In genomic region chr4:140153419-140153743, GRCh38 we compare ENCODE assay signal across 8 cellular contexts. TPM values are rescaled to one million over a fixed set of nuclear protein-coding genes. Genes with fewer than 3 reads are reported as not detected.
DNase-seq lines count a peak whose midpoint lies in the region; ATAC-seq, FAIRE-seq and TF ChIP-seq lines count a peak whose summit lies in the region.

No MANE protein-coding gene starts in this region.

- no peaks in the 10 kb centered on the region for H3K9me3 Mint-ChIP-seq in CD8-positive, alpha-beta T cell
- no peaks in the 10 kb centered on the region for H3K9me3 Mint-ChIP-seq in endodermal cell

- no peak for FAIRE-seq in GM19239 (lab: Jason Lieb, UNC)

- H2BK120ac ChIP-seq in neuronal stem cell (ENCODE audit: low read depth, low read length), result peak overlapping the region; percentile 93

- POLR2A ChIA-PET in CD8-positive, alpha-beta T cell (lab: Charles Lee), result interaction anchor here (0.6 to 2.8 kb wide), 11 partner anchors 11 to 220 kb away, joined by 3 to 9 read pairs (median 3); partner anchors contain the start of gene SCOC

- H2AFZ ChIP-seq in OCI-LY1 (ENCODE audit: low read length) (peak overlapping the region; percentile 80; the same call in 1 of the 2 replicates), neuronal stem cell (ENCODE audit: low read length) (peak overlapping the region; percentile 85)

- peak overlapping the region; percentile 92 for H2AK5ac ChIP-seq in neuronal stem cell (ENCODE audit: low read depth, low read length)

- no peaks in the 10 kb centered on the region for H3K36me3 ChIP-seq in CD8-positive, alpha-beta T cell (ENCODE audit: insufficient read depth, low read length)
- H3K36me3 ChIP-seq in OCI-LY1 (ENCODE audit: insufficient read depth, low read length), result no peaks in the 10 kb centered on the region
- H3K36me3 ChIP-seq in endodermal cell (ENCODE audit: control insufficient read depth, insufficient read depth, low read length), result no peaks in the 10 kb centered on the region
- no peaks in the 10 kb centered on the region for H3K36me3 ChIP-seq in neuronal stem cell (replicated peaks in 1 of 2; ENCODE audit: control insufficient read depth in 2 of 2, insufficient read depth in 2 of 2, low read length in 2 of 2)

- ATAC-seq in CD8-positive, alpha-beta T cell, result no peak
- ATAC-seq in GM21737 (IDR thresholded peaks at IDR 0.05; ENCODE audit: unreplicated experiment) (no peak), HG03108 (IDR thresholded peaks at IDR 0.05; ENCODE audit: unreplicated experiment) (no peak)

- peaks cover 28% of the 10 kb centered on the region for H3K4me1 ChIP-seq in CD8-positive, alpha-beta T cell (ENCODE audit: insufficient read depth, low read length)
- H3K4me1 ChIP-seq in OCI-LY1 (ENCODE audit: insufficient read depth, low read length, severe bottlenecking) (peaks cover 60% of the 10 kb centered on the region), endodermal cell (ENCODE audit: control insufficient read depth, insufficient read depth, low read length) (peaks cover 12% of the 10 kb centered on the region), neuronal stem cell (ENCODE audit: control insufficient read depth in 2 of 2, insufficient read depth in 1 of 2, low read depth in 1 of 2, low read length in 2 of 2) (peaks cover 3 to 9% of the 10 kb centered on the region in 2 donors)

- peaks cover 41% of the 10 kb centered on the region for H3K4me1 Mint-ChIP-seq in CD8-positive, alpha-beta T cell (ENCODE audit: low read depth)
- peaks cover 26% of the 10 kb centered on the region for H3K4me1 Mint-ChIP-seq in endodermal cell

- peak overlapping the region; percentile 75 for H3K4me3 ChIP-seq in CD8-positive, alpha-beta T cell (ENCODE audit: low read depth, low read length)
- H3K4me3 ChIP-seq in OCI-LY1 (ENCODE audit: low read depth, low read length, poor library complexity, severe bottlenecking) (peak overlapping the region; percentile 75), endodermal cell (ENCODE audit: low read length) (peak overlapping the region; percentile 97), neuronal stem cell (ENCODE audit: low read length in 2 of 2) (peak overlapping the region; percentile 97 to 98)

- no peak overlapping the region for H2BK5ac ChIP-seq in neuronal stem cell (ENCODE audit: low read length)

- H3K9me2 ChIP-seq in OCI-LY1 (ENCODE audit: low read depth, low read length), result no peaks in the 10 kb centered on the region

- no peak overlapping the region for H4K91ac ChIP-seq in neuronal stem cell (ENCODE audit: low read depth, low read length, poor library complexity)

- H3K9ac ChIP-seq in OCI-LY1 (ENCODE audit: low read length) (peak overlapping the region; percentile 71), endodermal cell (ENCODE audit: extremely low read depth, low read length, poor library complexity, severe bottlenecking) (peak overlapping the region; percentile 95), neuronal stem cell (ENCODE audit: low read depth, low read length, poor library complexity) (peak overlapping the region; percentile 92)

- H3K23ac ChIP-seq in neuronal stem cell (ENCODE audit: low read depth, low read length, poor library complexity), result peak overlapping the region; percentile 97

- CTCF ChIA-PET in CD8-positive, alpha-beta T cell (lab: Charles Lee), result interaction anchor here (1.0 to 2.1 kb wide), 6 partner anchors 60 to 104 kb away, joined by 3 to 9 read pairs (median 4); no protein-coding TSS in a partner anchor

- H3K27me3 Mint-ChIP-seq in CD8-positive, alpha-beta T cell (ENCODE audit: low read depth), result no peaks in the 10 kb centered on the region
- H3K27me3 Mint-ChIP-seq in endodermal cell (ENCODE audit: insufficient read depth), result no peaks in the 10 kb centered on the region

- no peak overlapping the region for H2BK12ac ChIP-seq in neuronal stem cell (ENCODE audit: low read length)

- peak overlapping the region; percentile 78 for H3K27ac ChIP-seq in CD8-positive, alpha-beta T cell (ENCODE audit: low read depth, low read length)
- peak overlapping the region; percentile 75 for H3K27ac ChIP-seq in OCI-LY1 (ENCODE audit: low read depth, low read length, poor library complexity, severe bottlenecking)
- H3K27ac ChIP-seq in endodermal cell (ENCODE audit: low read depth, low read length), result peak overlapping the region; percentile 71
- peak overlapping the region; percentile 77 for H3K27ac ChIP-seq in neuronal stem cell (replicated peaks; ENCODE audit: low read length)

- no peak overlapping the region for H4K8ac ChIP-seq in neuronal stem cell (ENCODE audit: low read depth, low read length)

- TF ChIP-seq CTCF in CD8-positive, alpha-beta T cell (IDR thresholded peaks at IDR 0.05), result no peak
- no peak for TF ChIP-seq CTCF in OCI-LY1 (IDR thresholded peaks at IDR 0.05; ENCODE audit: low read length)
- no peak for TF ChIP-seq CTCF in endodermal cell (conservative IDR thresholded peaks at IDR 0.05)

- no peaks in the 10 kb centered on the region for H3F3A ChIP-seq in OCI-LY1 (ENCODE audit: insufficient read depth, low read length)

- intact Hi-C loops in CD8-positive, alpha-beta T cell (cut with DNase I, micrococcal nuclease), result loop anchor here (2.0 to 10.0 kb wide), 13 partner anchors 36 to 1139 kb away; partner anchors contain the start of genes SCOC (in 2 of the 2), ELF2 (in 1 of the 2), NAA15 (in 1 of the 2) and NDUFC1 (in 1 of the 2)

- H4K20me1 ChIP-seq in OCI-LY1 (ENCODE audit: insufficient read depth, low read length), result no peaks in the 10 kb centered on the region

- H3K4me2 ChIP-seq in OCI-LY1 (ENCODE audit: low read length) (peak overlapping the region; percentile 96), neuronal stem cell (ENCODE audit: insufficient read depth, low read length, poor library complexity, severe bottlenecking) (peak overlapping the region; percentile 87)

- H3K27me3 ChIP-seq in CD8-positive, alpha-beta T cell (ENCODE audit: insufficient read depth, low read length), result no peaks in the 10 kb centered on the region
- H3K27me3 ChIP-seq in OCI-LY1 (ENCODE audit: insufficient read depth, low read length), result no peaks in the 10 kb centered on the region
- no peaks in the 10 kb centered on the region for H3K27me3 ChIP-seq in endodermal cell (ENCODE audit: control insufficient read depth, insufficient read depth, low read length, poor library complexity, severe bottlenecking)
- H3K27me3 ChIP-seq in neuronal stem cell (ENCODE audit: control insufficient read depth in 3 of 3, insufficient read depth in 3 of 3, low read depth in 1 of 3, low read length in 3 of 3), result no peaks in the 10 kb centered on the region

- H3K4me3 Mint-ChIP-seq in CD8-positive, alpha-beta T cell, result peak overlapping the region; percentile 97
- H3K4me3 Mint-ChIP-seq in endodermal cell, result peak overlapping the region; percentile 98

- H3K9me3 ChIP-seq in CD8-positive, alpha-beta T cell (ENCODE audit: low read length), result no peaks in the 10 kb centered on the region
- H3K9me3 ChIP-seq in OCI-LY1 (ENCODE audit: low read length) (no peaks in the 10 kb centered on the region), endodermal cell (ENCODE audit: control insufficient read depth, low read length) (no peaks in the 10 kb centered on the region), neuronal stem cell (replicated peaks in 1 of 2; ENCODE audit: control insufficient read depth in 2 of 2, insufficient read depth in 1 of 2, low read depth in 1 of 2, low read length in 2 of 2) (no peaks in the 10 kb centered on the region)

- 0% methylated on average over 4 to 14 of the region's 15 CpGs for WGBS in endodermal cell (ENCODE audit: insufficient coverage in 1 of 2, insufficient read length in 1 of 2), 2 experiments
- WGBS in neuronal stem cell (ENCODE audit: extremely low coverage in 2 of 2, insufficient read length in 2 of 2, insufficient replicate concordance in 1 of 2), 2 donors, result no CpG with 5 or more reads among the region's 15 CpGs

- H3K27ac Mint-ChIP-seq in CD8-positive, alpha-beta T cell, result peak overlapping the region; percentile 92
- peak overlapping the region; percentile 98 for H3K27ac Mint-ChIP-seq in endodermal cell

- H3K18ac ChIP-seq in neuronal stem cell (ENCODE audit: low read length), result peak overlapping the region; percentile 94

- H2BK15ac ChIP-seq in neuronal stem cell (ENCODE audit: low read length), result peak overlapping the region; percentile 87

- DNase-seq in CD8-positive, alpha-beta T cell, result no peak
- DNase-seq in endodermal cell, result no peak
- DNase-seq in neuronal stem cell (ENCODE audit: low spot score), result no peak
- no peak for DNase-seq in GM19239 (ENCODE audit: insufficient read length, low spot score)
- no peak for DNase-seq in NCI-H1436 treated with DMSO at 0.1 percent for 48 hours (lab: John Stamatoyannopoulos, UW)

- peaks cover 12% of the 10 kb centered on the region for H3K36me3 Mint-ChIP-seq in CD8-positive, alpha-beta T cell
- no peaks in the 10 kb centered on the region for H3K36me3 Mint-ChIP-seq in endodermal cell (ENCODE audit: low read depth)

- no peak overlapping the region for H3K4ac ChIP-seq in neuronal stem cell (ENCODE audit: low read length)

- H3K79me2 ChIP-seq in OCI-LY1 (ENCODE audit: insufficient read depth, low read length), result no peaks in the 10 kb centered on the region

- H3K79me1 ChIP-seq in neuronal stem cell (ENCODE audit: low read depth, low read length), result peaks cover 4% of the 10 kb centered on the region

- peak overlapping the region; percentile 75 for H3K14ac ChIP-seq in neuronal stem cell (ENCODE audit: low read length)

RNA-seq across cellular contexts. Expression of gene MAML3, which starts 0.6 kb away (rescaled TPM):
- total RNA-seq in CD8-positive, alpha-beta T cell, result 1 to 10 TPM; 2.7 TPM
- 10 to 100 TPM; 29.2 to 32.2 TPM for total RNA-seq in endodermal cell
- polyA plus RNA-seq in endodermal cell (2013, experiment 1 of 2), result 16.8 TPM
- 15.4 TPM for polyA plus RNA-seq in endodermal cell (2013, experiment 2 of 2)
- 12.3 TPM for polyA plus RNA-seq in neuronal stem cell (2013, experiment 1 of 2)
- polyA plus RNA-seq in neuronal stem cell (2013, experiment 2 of 2), result 12.9 TPM

Comparison
In these comparisons a context has a peak if more than half of its experiments do, and no peak if none do; other contexts are left out.
1. RNA of gene MAML3, which starts 0.6 kb away (total RNA-seq): 29.2 to 32.2 TPM in endodermal cell; 2.7 TPM in CD8-positive, alpha-beta T cell; every median in the first group is over 4 times any median in the second.
2. Peak in every context shown above with its lines, with median percentiles within 50 percentile points of each other: H3K27ac ChIP-seq, H3K4me3 ChIP-seq and H3K9ac ChIP-seq.